ENCODE assay signal across 14 cellular contexts in the genomic region with DNA sequence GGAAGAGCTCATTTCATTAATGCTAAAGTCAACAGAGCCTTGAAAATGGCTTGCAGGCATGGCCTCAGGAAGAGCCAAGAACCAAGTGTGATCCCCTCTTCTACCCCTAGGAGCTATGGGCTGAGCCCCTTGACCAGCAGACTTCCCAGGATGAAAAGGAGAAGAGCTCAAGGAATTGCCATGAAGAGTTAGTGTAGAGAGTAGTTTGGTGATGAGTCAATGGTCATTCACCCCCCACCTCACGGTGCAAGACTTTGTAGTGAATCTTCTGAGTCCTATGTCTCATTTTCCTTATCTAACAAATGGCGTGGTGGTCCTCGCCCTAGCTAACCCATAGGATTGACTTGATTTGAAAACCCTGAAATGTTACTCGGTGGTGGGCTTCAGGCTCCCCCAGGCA.
"Had no signal": no experiment of that assay in that cellular context is flagged by ENCODE, and none has a peak within 500 bp of the region (broad histone marks: within the 10 kb centered on the region; RNA-seq: fewer than 3 reads in every experiment).

No MANE protein-coding gene starts in this region.

- H3K27ac Mint-ChIP-seq: naive thymus-derived CD8-positive, alpha-beta T cell had no signal

- H3K4me3 Mint-ChIP-seq: naive thymus-derived CD8-positive, alpha-beta T cell; stimulated activated naive B cell treated with anti-CD40 and anti-IgM and Interleukin-4, amounts not matched to agents 10 μg/mL and 1 μg/mL and 100 μg/mL, for 72 hours had no signal

- H3K9me3 ChIP-seq: colonic mucosa, heart left ventricle, mucosa of descending colon, neutrophil, psoas muscle, right lobe of liver had no signal

- ATAC-seq: heart left ventricle; mucosa of descending colon; naive thymus-derived CD8-positive, alpha-beta T cell; psoas muscle; right lobe of liver; stimulated activated naive B cell treated with anti-CD40 and anti-IgM and Interleukin-4, amounts not matched to agents 10 μg/mL and 1 μg/mL and 100 μg/mL, for 72 hours had no signal

- H3K4me1 ChIP-seq: colonic mucosa, psoas muscle, right lobe of liver had no signal

- H3K36me3 Mint-ChIP-seq: naive thymus-derived CD8-positive, alpha-beta T cell had no signal

- DNase-seq: colonic mucosa; dermis blood vessel endothelial cell; erythroblast; heart left ventricle; hippocampal formation; mucosa of descending colon; naive thymus-derived CD8-positive, alpha-beta T cell; psoas muscle; retina; right lobe of liver; stimulated activated CD4-positive, alpha-beta T cell treated with anti-CD3 and anti-CD28 coated beads, Interleukin-4, amount 100 ng/mL, for 1 hour; stimulated activated naive B cell treated with anti-CD40 and anti-IgM and Interleukin-4, amounts not matched to agents 10 μg/mL and 1 μg/mL and 100 μg/mL, for 72 hours; trophoblast cell had no signal

- H3K27me3 ChIP-seq: colonic mucosa, heart left ventricle, neutrophil, right lobe of liver had no signal

- H3K27ac ChIP-seq: colonic mucosa, heart left ventricle, neutrophil, psoas muscle, right lobe of liver had no signal
